8 cellular contexts compared by ENCODE assay signal in genomic region chr1:243748706-243749283, GRCh38.
A peak's percentile ranks its signal among the peaks of the same experiment; 100 is the strongest.
DNase-seq lines count a peak whose midpoint lies in the region; ATAC-seq and TF ChIP-seq lines count a peak whose summit lies in the region.

No MANE protein-coding gene starts in this region.

- H3K4me1 ChIP-seq in ascending aorta (peaks cover 0 to 14% of the 10 kb centered on the region in 2 donors), right cardiac atrium (ENCODE audit: control insufficient read depth, insufficient read depth, low read length) (no peaks in the 10 kb centered on the region), spleen (peaks cover 0 to 24% (median 6%) of the 10 kb centered on the region in 6 donors)

- DNase-seq in NCI-H510A treated with DMSO at 0.1 percent for 48 hours (lab: John Stamatoyannopoulos, UW) (peak; percentile 65), NCI-H510A (lab: John Stamatoyannopoulos, UW) (no peak), NCI-H524 (lab: John Stamatoyannopoulos, UW) (peak; percentile 52 to 85), ascending aorta (ENCODE audit: low spot score in 2 of 2) (no peak), right cardiac atrium (no peak), spleen (no peak)

- no peak overlapping the region for H3K4me3 ChIP-seq in ascending aorta
- H3K4me3 ChIP-seq in right cardiac atrium (ENCODE audit: low read length): no peak overlapping the region
- no peak overlapping the region for H3K4me3 ChIP-seq in spleen

- H3K36me3 ChIP-seq in ascending aorta (no peaks in the 10 kb centered on the region), spleen (no peaks in the 10 kb centered on the region)

- WGBS in right cardiac atrium: 32% methylated on average over 3 of the region's 3 CpGs
- 29 to 32% (median 31%) methylated on average over 3 of the region's 3 CpGs for whole genome bisulfite sequencing in spleen, 5 donors

- H3K27me3 ChIP-seq in ascending aorta (no peaks in the 10 kb centered on the region), right cardiac atrium (ENCODE audit: control insufficient read depth, insufficient read depth) (no peaks in the 10 kb centered on the region), spleen (replicated peaks in 1 of 7) (no peaks in the 10 kb centered on the region)

- peak; percentile 48 to 81 (median 80) for TF ChIP-seq CTCF in ascending aorta (IDR thresholded peaks at IDR 0.05)
- peak; percentile 46 to 87 (median 76) for TF ChIP-seq CTCF in spleen (IDR thresholded peaks at IDR 0.05 in 8 of 11, conservative IDR thresholded peaks at IDR 0.05 in 3 of 11)

- ATAC-seq in GM21381 (IDR thresholded peaks at IDR 0.05; ENCODE audit: unreplicated experiment) (peak; percentile 94), HG03521 (IDR thresholded peaks at IDR 0.05; ENCODE audit: unreplicated experiment) (peak; percentile 91), right cardiac atrium (peak; percentile 86 to 94)

- intact Hi-C loops in ascending aorta (cut with DNase I) (loop anchor here (5.0 to 10.0 kb wide), 2 partner anchors 404 to 524 kb away; no protein-coding TSS in a partner anchor), right cardiac atrium (cut with DNase I) (no loop called here), spleen (cut with DNase I; ENCODE audit: low total_unique reads) (loop anchor here (5.0 kb wide), 1 partner anchor 406 kb away; no protein-coding TSS in a partner anchor)

- H3K27ac ChIP-seq in ascending aorta: no peak overlapping the region
- no peak overlapping the region for H3K27ac ChIP-seq in right cardiac atrium (ENCODE audit: low read length)
- peak overlapping the region in 1 of 8 donors; percentile 10 for H3K27ac ChIP-seq in spleen

- no peaks in the 10 kb centered on the region for H3K9me3 ChIP-seq in ascending aorta
- no peaks in the 10 kb centered on the region for H3K9me3 ChIP-seq in right cardiac atrium (ENCODE audit: control insufficient read depth, low read length)
- no peaks in the 10 kb centered on the region for H3K9me3 ChIP-seq in spleen

- no peak for TF ChIP-seq POLR2A in spleen (IDR thresholded peaks at IDR 0.05)

Comparison
In these comparisons a context has a peak if more than half of its experiments do, and no peak if none do; other contexts are left out.
1. DNase-seq: peak in NCI-H510A treated with DMSO at 0.1 percent for 48 hours (single experiment) and NCI-H524 (2 of 2); none in NCI-H510A (single experiment), ascending aorta (0 of 2), right cardiac atrium (0 of 3) and spleen (single experiment).
2. intact Hi-C loops: an anchor here in ascending aorta (5.0 to 10.0 kb wide) and spleen (5.0 kb wide); none called in right cardiac atrium.
3. Peak in every context shown above with its lines, with median percentiles within 50 percentile points of each other: ATAC-seq.